Comparison of ENCODE assay signal across 2 cellular contexts in the genomic region with DNA sequence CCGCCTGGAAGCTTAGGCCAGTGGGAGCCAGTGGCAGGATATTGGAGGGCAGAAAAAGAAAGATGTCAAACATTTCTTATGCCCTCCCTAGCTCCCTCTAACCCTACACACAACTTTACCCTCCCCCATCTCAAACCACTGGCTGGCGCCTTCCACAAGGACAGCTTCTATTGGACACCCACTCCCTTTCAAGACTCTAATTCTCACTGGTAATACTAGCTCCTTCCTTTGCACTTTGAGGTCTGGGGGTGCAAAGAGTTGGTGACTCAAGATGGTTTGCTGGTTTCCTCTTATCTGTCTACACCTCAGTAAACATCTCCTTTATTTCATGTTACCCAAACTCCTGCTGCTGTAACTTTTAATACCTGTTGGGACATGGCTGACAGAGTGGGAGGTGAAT.
TF ChIP-seq lines count a peak whose summit lies in the region.

No MANE protein-coding gene starts in this region.

TF ChIP-seq in K562, 482 proteins besides CTCF, POLR2A, EP300 and RAD21:
- TF ChIP-seq TSC22D4 (tag; IDR thresholded peaks at IDR 0.05) (no peak), ZNF431 (CRISPR knock-in tag; IDR thresholded peaks at IDR 0.05) (no peak), RBM25 (IDR thresholded peaks at IDR 0.05; ENCODE audit: low read depth, low read length, severe bottlenecking) (no peak), ZNF764 (CRISPR knock-in tag; IDR thresholded peaks at IDR 0.05; ENCODE audit: low read depth) (no peak)

TF ChIP-seq in SK-N-SH, 30 proteins besides CTCF, POLR2A, EP300 and RAD21:
- no peak for TF ChIP-seq JUND (IDR thresholded peaks at IDR 0.05)
- TF ChIP-seq TCF12 (IDR thresholded peaks at IDR 0.05): no peak
- TF ChIP-seq, protein P1, sequence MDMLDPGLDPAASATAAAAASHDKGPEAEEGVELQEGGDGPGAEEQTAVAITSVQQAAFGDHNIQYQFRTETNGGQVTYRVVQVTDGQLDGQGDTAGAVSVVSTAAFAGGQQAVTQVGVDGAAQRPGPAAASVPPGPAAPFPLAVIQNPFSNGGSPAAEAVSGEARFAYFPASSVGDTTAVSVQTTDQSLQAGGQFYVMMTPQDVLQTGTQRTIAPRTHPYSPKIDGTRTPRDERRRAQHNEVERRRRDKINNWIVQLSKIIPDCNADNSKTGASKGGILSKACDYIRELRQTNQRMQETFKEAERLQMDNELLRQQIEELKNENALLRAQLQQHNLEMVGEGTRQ (IDR thresholded peaks at IDR 0.05; ENCODE audit: borderline replicate concordance, low read depth, low read length): no peak
- TF ChIP-seq TEAD4 (IDR thresholded peaks at IDR 0.05; ENCODE audit: borderline replicate concordance, insufficient read depth): no peak
- TF ChIP-seq, protein P2, sequence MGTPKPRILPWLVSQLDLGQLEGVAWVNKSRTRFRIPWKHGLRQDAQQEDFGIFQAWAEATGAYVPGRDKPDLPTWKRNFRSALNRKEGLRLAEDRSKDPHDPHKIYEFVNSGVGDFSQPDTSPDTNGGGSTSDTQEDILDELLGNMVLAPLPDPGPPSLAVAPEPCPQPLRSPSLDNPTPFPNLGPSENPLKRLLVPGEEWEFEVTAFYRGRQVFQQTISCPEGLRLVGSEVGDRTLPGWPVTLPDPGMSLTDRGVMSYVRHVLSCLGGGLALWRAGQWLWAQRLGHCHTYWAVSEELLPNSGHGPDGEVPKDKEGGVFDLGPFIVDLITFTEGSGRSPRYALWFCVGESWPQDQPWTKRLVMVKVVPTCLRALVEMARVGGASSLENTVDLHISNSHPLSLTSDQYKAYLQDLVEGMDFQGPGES (IDR thresholded peaks at IDR 0.05; ENCODE audit: low read depth, low read length): no peak
- TF ChIP-seq, protein P3, sequence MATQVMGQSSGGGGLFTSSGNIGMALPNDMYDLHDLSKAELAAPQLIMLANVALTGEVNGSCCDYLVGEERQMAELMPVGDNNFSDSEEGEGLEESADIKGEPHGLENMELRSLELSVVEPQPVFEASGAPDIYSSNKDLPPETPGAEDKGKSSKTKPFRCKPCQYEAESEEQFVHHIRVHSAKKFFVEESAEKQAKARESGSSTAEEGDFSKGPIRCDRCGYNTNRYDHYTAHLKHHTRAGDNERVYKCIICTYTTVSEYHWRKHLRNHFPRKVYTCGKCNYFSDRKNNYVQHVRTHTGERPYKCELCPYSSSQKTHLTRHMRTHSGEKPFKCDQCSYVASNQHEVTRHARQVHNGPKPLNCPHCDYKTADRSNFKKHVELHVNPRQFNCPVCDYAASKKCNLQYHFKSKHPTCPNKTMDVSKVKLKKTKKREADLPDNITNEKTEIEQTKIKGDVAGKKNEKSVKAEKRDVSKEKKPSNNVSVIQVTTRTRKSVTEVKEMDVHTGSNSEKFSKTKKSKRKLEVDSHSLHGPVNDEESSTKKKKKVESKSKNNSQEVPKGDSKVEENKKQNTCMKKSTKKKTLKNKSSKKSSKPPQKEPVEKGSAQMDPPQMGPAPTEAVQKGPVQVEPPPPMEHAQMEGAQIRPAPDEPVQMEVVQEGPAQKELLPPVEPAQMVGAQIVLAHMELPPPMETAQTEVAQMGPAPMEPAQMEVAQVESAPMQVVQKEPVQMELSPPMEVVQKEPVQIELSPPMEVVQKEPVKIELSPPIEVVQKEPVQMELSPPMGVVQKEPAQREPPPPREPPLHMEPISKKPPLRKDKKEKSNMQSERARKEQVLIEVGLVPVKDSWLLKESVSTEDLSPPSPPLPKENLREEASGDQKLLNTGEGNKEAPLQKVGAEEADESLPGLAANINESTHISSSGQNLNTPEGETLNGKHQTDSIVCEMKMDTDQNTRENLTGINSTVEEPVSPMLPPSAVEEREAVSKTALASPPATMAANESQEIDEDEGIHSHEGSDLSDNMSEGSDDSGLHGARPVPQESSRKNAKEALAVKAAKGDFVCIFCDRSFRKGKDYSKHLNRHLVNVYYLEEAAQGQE (IDR thresholded peaks at IDR 0.05; ENCODE audit: low read depth, low read length): no peak
- no peak for TF ChIP-seq RFX5 (IDR thresholded peaks at IDR 0.05; ENCODE audit: low read length)
- no peak for TF ChIP-seq SMC3 (IDR thresholded peaks at IDR 0.05; ENCODE audit: low read depth, low read length)
